Comparison of ENCODE assay signal across 25 cellular contexts in the genomic region with DNA sequence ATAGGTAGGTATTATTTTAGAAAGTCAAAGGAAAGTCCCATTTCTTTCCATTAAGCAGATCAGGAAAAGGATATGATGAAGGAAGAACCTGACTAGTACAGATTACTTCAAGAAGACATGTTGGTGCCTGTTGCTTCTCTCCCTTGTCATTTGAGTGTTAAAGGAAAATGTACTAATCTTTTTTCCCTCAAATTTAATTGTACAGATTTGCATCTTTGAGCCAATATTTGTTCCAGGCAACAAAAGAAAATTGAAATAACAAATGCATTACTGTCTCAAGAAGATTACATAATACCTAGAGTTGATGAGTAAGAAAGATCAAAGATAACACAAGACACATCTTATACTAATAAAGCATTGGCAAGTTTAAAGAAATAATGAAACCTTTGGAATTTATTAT.
A peak's percentile ranks its signal among the peaks of the same experiment; 100 is the strongest.
DNase-seq lines count a peak whose midpoint lies in the region; ATAC-seq, FAIRE-seq and TF ChIP-seq lines count a peak whose summit lies in the region.
"Had no signal": no experiment of that assay in that cellular context is flagged by ENCODE, and none has a peak within 500 bp of the region (broad histone marks: within the 10 kb centered on the region; RNA-seq: fewer than 3 reads in every experiment).

No MANE protein-coding gene starts in this region.

- H3K4me3 Mint-ChIP-seq in naive thymus-derived CD8-positive, alpha-beta T cell: no peak overlapping the region
- H3K4me3 Mint-ChIP-seq: CD8-positive, alpha-beta T cell; HFFc6 had no signal

- no peaks in the 10 kb centered on the region for H3K9me1 ChIP-seq in keratinocyte (ENCODE audit: control insufficient read depth, extremely low read depth, insufficient read depth, low read length)

- H3K9me3 Mint-ChIP-seq in naive thymus-derived CD8-positive, alpha-beta T cell: peaks cover 0 to 10% (median 3%) of the 10 kb centered on the region in 9 donors
- H3K9me3 Mint-ChIP-seq: HFFc6 had no signal

- H3K27ac ChIP-seq in RWPE2 (ENCODE audit: poor library complexity, severe bottlenecking): no peak overlapping the region
- no peak overlapping the region for H3K27ac ChIP-seq in keratinocyte (ENCODE audit: control insufficient read depth, insufficient read depth, low read length)
- no peak overlapping the region for H3K27ac ChIP-seq in Karpas-422 (ENCODE audit: low read length)
- H3K27ac ChIP-seq: BLaER1, HL-60, Peyer's patch had no signal

- POLR2A ChIA-PET in naive thymus-derived CD8-positive, alpha-beta T cell (lab: Charles Lee): no interaction called here

- peaks cover 13% of the 10 kb centered on the region for H3K4me1 ChIP-seq in RWPE2 (ENCODE audit: insufficient read depth, poor library complexity, severe bottlenecking)
- no peaks in the 10 kb centered on the region for H3K4me1 ChIP-seq in keratinocyte (ENCODE audit: control insufficient read depth, extremely low read depth, insufficient read depth, low read length)
- H3K4me1 ChIP-seq in Karpas-422 (ENCODE audit: low read length): no peaks in the 10 kb centered on the region
- H3K4me1 ChIP-seq: BLaER1, Peyer's patch had no signal

- no peaks in the 10 kb centered on the region for H3K27me3 Mint-ChIP-seq in naive thymus-derived CD8-positive, alpha-beta T cell

- no peaks in the 10 kb centered on the region for H3K4me1 Mint-ChIP-seq in naive thymus-derived CD8-positive, alpha-beta T cell

- H4K20me1 ChIP-seq in keratinocyte (ENCODE audit: control insufficient read depth, extremely low read depth, insufficient read depth, low read length) (no peaks in the 10 kb centered on the region), Karpas-422 (ENCODE audit: insufficient read depth, low read depth, low read length) (no peaks in the 10 kb centered on the region)
- H4K20me1 ChIP-seq: BLaER1 had no signal

- H3K9me2 ChIP-seq in Karpas-422 (replicated peaks; ENCODE audit: insufficient read depth, low read length): no peaks in the 10 kb centered on the region

- dilution Hi-C loops in keratinocyte (cut with MboI; ENCODE audit: extremely low pct_ligation_motif_present, low sequenced_read_pairs): no loop called here

- H3K9ac ChIP-seq in keratinocyte (ENCODE audit: control insufficient read depth, extremely low read depth, insufficient read depth, low read length) (no peak overlapping the region), Karpas-422 (ENCODE audit: low read length) (no peak overlapping the region)
- H3K9ac ChIP-seq: BLaER1 had no signal

- TF ChIP-seq CTCF in D721Med (IDR thresholded peaks at IDR 0.05; ENCODE audit: insufficient read depth, missing control alignments): no peak
- no peak for TF ChIP-seq CTCF in RWPE2 (IDR thresholded peaks at IDR 0.05; ENCODE audit: poor library complexity, severe bottlenecking)
- TF ChIP-seq CTCF in epithelial cell of esophagus (IDR thresholded peaks at IDR 0.05; ENCODE audit: insufficient read depth, low read depth, low read length, missing control alignments): no peak
- no peak for TF ChIP-seq CTCF in keratinocyte (optimal IDR thresholded peaks at IDR 0.05 in 1 of 3, IDR thresholded peaks at IDR 0.05 in 1 of 3, conservative IDR thresholded peaks at IDR 0.05 in 1 of 3; ENCODE audit: extremely low read depth in 1 of 3, insufficient read depth in 2 of 3, low read length in 3 of 3)

- no peak for DNase-seq in D721Med (ENCODE audit: insufficient read length, low spot score)
- no peak for DNase-seq in RWPE2 (ENCODE audit: low spot score)
- peak; percentile 56 for DNase-seq in epithelial cell of esophagus (ENCODE audit: low read depth)
- DNase-seq in keratinocyte (ENCODE audit: low read depth, low spot score): no peak
- DNase-seq in NCI-H1436 treated with DMSO at 0.1 percent for 48 hours (lab: John Stamatoyannopoulos, UW): no peak
- no peak for DNase-seq in NCI-H2081 treated with DMSO at 0.1 percent for 48 hours (lab: John Stamatoyannopoulos, UW)
- no peak for DNase-seq in naive thymus-derived CD8-positive, alpha-beta T cell
- no peak for DNase-seq in Karpas-422
- DNase-seq: Calu3; CD8-positive, alpha-beta T cell; H7; HFFc6; IMR-90; MG63; NCI-H1092; NCI-H146; NCI-H2029 treated with DMSO at 0.1 percent for 48 hours; NCI-H2171 treated with DMSO at 0.1 percent for 48 hours; NCI-H446; NCI-H69; Peyer's patch; Right ventricle myocardium superior had no signal

- peak overlapping the region; percentile 19 for H3K4me2 ChIP-seq in keratinocyte (ENCODE audit: control insufficient read depth, extremely low read depth, insufficient read depth, low read depth, low read length)
- H3K4me2 ChIP-seq in Karpas-422 (ENCODE audit: low read depth, low read length, poor library complexity, severe bottlenecking): no peak overlapping the region
- H3K4me2 ChIP-seq: BLaER1 had no signal

- FAIRE-seq in D721Med (lab: Jason Lieb, UNC) (peak; percentile 94), keratinocyte (lab: Jason Lieb, UNC) (peak; percentile 43)
- FAIRE-seq: A204.1 had no signal

- H3K36me3 ChIP-seq in RWPE2 (ENCODE audit: low read depth): no peaks in the 10 kb centered on the region
- H3K36me3 ChIP-seq in keratinocyte (ENCODE audit: control insufficient read depth in 2 of 2, extremely low read depth in 1 of 2, insufficient read depth in 2 of 2, low read length in 2 of 2): no peaks in the 10 kb centered on the region
- no peaks in the 10 kb centered on the region for H3K36me3 ChIP-seq in Karpas-422 (ENCODE audit: insufficient read depth, low read length)
- H3K36me3 ChIP-seq: BLaER1, MG63, Peyer's patch had no signal

- H3K27ac Mint-ChIP-seq in naive thymus-derived CD8-positive, alpha-beta T cell: no peak overlapping the region
- H3K27ac Mint-ChIP-seq: CD8-positive, alpha-beta T cell; HFFc6 had no signal

- H2AFZ ChIP-seq in keratinocyte (ENCODE audit: control insufficient read depth, low read length) (no peak overlapping the region), Karpas-422 (ENCODE audit: low read length) (no peak overlapping the region)

- ATAC-seq in RWPE2 (ENCODE audit: low read depth): peak; percentile 58
- no peak for ATAC-seq in naive thymus-derived CD8-positive, alpha-beta T cell
- ATAC-seq: CD8-positive, alpha-beta T cell had no signal

- H3K27me3 ChIP-seq in RWPE2 (ENCODE audit: insufficient read depth, poor library complexity, severe bottlenecking) (no peaks in the 10 kb centered on the region), keratinocyte (ENCODE audit: control insufficient read depth, extremely low read depth, insufficient read depth, low read length) (no peaks in the 10 kb centered on the region), Karpas-422 (ENCODE audit: low read length) (no peaks in the 10 kb centered on the region)
- H3K27me3 ChIP-seq: BLaER1, MG63, Peyer's patch had no signal

- H3K79me2 ChIP-seq in keratinocyte (ENCODE audit: control insufficient read depth, insufficient read depth, low read length): no peaks in the 10 kb centered on the region
- no peaks in the 10 kb centered on the region for H3K79me2 ChIP-seq in Karpas-422 (ENCODE audit: low read length)

- H3K9me3 ChIP-seq in RWPE2 (ENCODE audit: severe bottlenecking) (no peaks in the 10 kb centered on the region), keratinocyte (ENCODE audit: control insufficient read depth, low read depth, low read length) (no peaks in the 10 kb centered on the region), Karpas-422 (ENCODE audit: low read length) (peaks cover 39% of the 10 kb centered on the region)
- H3K9me3 ChIP-seq: BLaER1, MG63, Peyer's patch had no signal

- no peak overlapping the region for H3K4me3 ChIP-seq in RWPE2 (ENCODE audit: severe bottlenecking)
- no peak overlapping the region for H3K4me3 ChIP-seq in epithelial cell of esophagus (ENCODE audit: low read length)
- no peak overlapping the region for H3K4me3 ChIP-seq in keratinocyte (ENCODE audit: control insufficient read depth in 2 of 3, extremely low read depth in 1 of 3, insufficient read depth in 2 of 3, low read depth in 1 of 3, low read length in 3 of 3)
- H3K4me3 ChIP-seq in Karpas-422 (ENCODE audit: low read length): no peak overlapping the region
- H3K4me3 ChIP-seq: BLaER1, MG63, Peyer's patch had no signal

- no peaks in the 10 kb centered on the region for H3K36me3 Mint-ChIP-seq in naive thymus-derived CD8-positive, alpha-beta T cell
- H3K36me3 Mint-ChIP-seq: CD8-positive, alpha-beta T cell had no signal
